ENCODE assay signal across 13 cellular contexts in the genomic region with DNA sequence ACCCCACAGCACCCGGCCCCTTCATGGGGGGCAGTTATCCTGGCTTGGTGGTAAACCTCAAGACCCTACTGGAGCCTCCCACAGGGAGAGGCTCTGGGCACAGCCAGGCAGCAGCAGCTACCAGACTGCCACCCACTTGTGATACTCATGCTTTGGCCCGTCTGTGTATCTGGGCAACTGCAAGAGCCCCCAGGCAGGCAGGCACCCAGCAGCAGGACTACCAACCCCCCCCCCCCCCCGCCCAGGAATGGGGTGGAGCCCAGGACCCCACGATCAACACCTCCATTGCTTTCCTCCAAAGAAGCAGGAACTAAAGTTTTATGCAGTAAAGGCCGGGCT. TPM values are rescaled to one million over a fixed set of nuclear protein-coding genes. Genes with fewer than 3 reads are reported as not detected.
DNase-seq lines count a peak whose midpoint lies in the region; ATAC-seq, FAIRE-seq and TF ChIP-seq lines count a peak whose summit lies in the region.
"Had no signal": no experiment of that assay in that cellular context is flagged by ENCODE, and none has a peak within 500 bp of the region (broad histone marks: within the 10 kb centered on the region; RNA-seq: fewer than 3 reads in every experiment).

No MANE protein-coding gene starts in this region.

- H3K9me3 Mint-ChIP-seq in activated T-helper 17 cell treated with anti-CD3 and anti-CD28 coated beads, Interleukin-2, amount 50 U/mL, for 72 hours: no peaks in the 10 kb centered on the region

- TF ChIP-seq CTCF in uterus (IDR thresholded peaks at IDR 0.05): no peak
- no peak for TF ChIP-seq CTCF in GM10248 (IDR thresholded peaks at IDR 0.05; ENCODE audit: control extremely low read depth, extremely low read depth, low read depth, missing control alignments)
- TF ChIP-seq CTCF in WERI-Rb-1 (IDR thresholded peaks at IDR 0.05; ENCODE audit: low read depth, low read length): no peak

- POLR2A ChIA-PET in GM10248 (lab: Yijun Ruan, JAX): interaction anchor here (0.6 kb wide), 1 partner anchor 89 kb away, joined by 3 read pairs; no protein-coding TSS in a partner anchor

- intact Hi-C loops in right cardiac atrium (cut with DNase I) (loop anchor here in 1 of 4 donors (5.0 kb wide), 1 partner anchor 59 kb away; no protein-coding TSS in a partner anchor), Right ventricle myocardium inferior (cut with DNase I) (loop anchor here (2.0 kb wide), 3 partner anchors 13 to 59 kb away; a partner anchor contains a TSS), uterus (cut with DNase I; ENCODE audit: low total_unique reads) (no loop called here)

- no peak overlapping the region for H3K27ac Mint-ChIP-seq in activated T-helper 17 cell treated with anti-CD3 and anti-CD28 coated beads, Interleukin-2, amount 50 U/mL, for 72 hours

- peak overlapping the region; percentile 61 for H3K27ac ChIP-seq in right cardiac atrium (ENCODE audit: low read length)
- H3K27ac ChIP-seq in mesodermal cell (ENCODE audit: low read depth, low read length, severe bottlenecking): peak overlapping the region; percentile 50
- peak overlapping the region; percentile 80 to 87 for H3K27ac ChIP-seq in uterus
- H3K27ac ChIP-seq in WERI-Rb-1: no peak overlapping the region
- H3K27ac ChIP-seq: GM23248 had no signal

- H3K36me3 ChIP-seq in mesodermal cell (ENCODE audit: control insufficient read depth, insufficient read depth, low read length) (peaks cover 27% of the 10 kb centered on the region), uterus (no peaks in the 10 kb centered on the region), WERI-Rb-1 (peaks cover 6% of the 10 kb centered on the region)

- H3K27me3 ChIP-seq in right cardiac atrium (ENCODE audit: control insufficient read depth, insufficient read depth) (no peaks in the 10 kb centered on the region), uterus (no peaks in the 10 kb centered on the region), WERI-Rb-1 (ENCODE audit: insufficient read depth, low read depth, severe bottlenecking) (no peaks in the 10 kb centered on the region)

- FAIRE-seq in urothelium cell line (lab: Jason Lieb, UNC): no peak
- FAIRE-seq: small intestine had no signal

- peaks cover under 1% of the 10 kb centered on the region for H3K27me3 Mint-ChIP-seq in activated T-helper 17 cell treated with anti-CD3 and anti-CD28 coated beads, Interleukin-2, amount 50 U/mL, for 72 hours

- CTCF ChIA-PET in GM10248 (lab: Yijun Ruan, JAX): interaction anchor here (1.3 to 4.2 kb wide), 10 partner anchors 9 to 341 kb away, joined by 3 to 26 read pairs (median 12); a partner anchor contains a TSS

- TF ChIP-seq POLR2A in uterus (IDR thresholded peaks at IDR 0.05): no peak

- H3K36me3 Mint-ChIP-seq in activated T-helper 17 cell treated with anti-CD3 and anti-CD28 coated beads, Interleukin-2, amount 50 U/mL, for 72 hours (ENCODE audit: low read depth): peaks cover 34% of the 10 kb centered on the region

- no peak overlapping the region for H3K4me3 ChIP-seq in right cardiac atrium (ENCODE audit: low read length)
- H3K4me3 ChIP-seq in mesodermal cell (ENCODE audit: extremely low read depth, insufficient read depth, low read length, poor library complexity, severe bottlenecking): no peak overlapping the region
- H3K4me3 ChIP-seq in uterus: no peak overlapping the region
- H3K4me3 ChIP-seq in WERI-Rb-1 (ENCODE audit: low read depth, low read length): no peak overlapping the region

- H3K4me1 Mint-ChIP-seq in activated T-helper 17 cell treated with anti-CD3 and anti-CD28 coated beads, Interleukin-2, amount 50 U/mL, for 72 hours: peaks cover 19% of the 10 kb centered on the region

- H3K9me3 ChIP-seq in right cardiac atrium (ENCODE audit: control insufficient read depth, low read length): no peaks in the 10 kb centered on the region
- H3K9me3 ChIP-seq in mesodermal cell (ENCODE audit: control insufficient read depth, low read length): no peaks in the 10 kb centered on the region
- no peaks in the 10 kb centered on the region for H3K9me3 ChIP-seq in uterus
- H3K9me3 ChIP-seq in WERI-Rb-1 (ENCODE audit: severe bottlenecking): no peaks in the 10 kb centered on the region

- H3K4me3 Mint-ChIP-seq in activated T-helper 17 cell treated with anti-CD3 and anti-CD28 coated beads, Interleukin-2, amount 50 U/mL, for 72 hours: peak overlapping the region; percentile 63

- 63% methylated on average over 5 of the region's 5 CpGs for WGBS in right cardiac atrium
- WGBS in mesodermal cell (ENCODE audit: insufficient coverage in 2 of 2), 2 experiments: 87 to 94% methylated on average over 2 to 3 of the region's 5 CpGs

- ATAC-seq in right cardiac atrium: no peak
- no peak for ATAC-seq in Right ventricle myocardium inferior
- ATAC-seq in activated T-helper 17 cell treated with anti-CD3 and anti-CD28 coated beads, Interleukin-2, amount 50 U/mL, for 72 hours (replicated peaks): no peak

- H3K4me1 ChIP-seq in right cardiac atrium (ENCODE audit: control insufficient read depth, insufficient read depth, low read length) (no peaks in the 10 kb centered on the region), mesodermal cell (ENCODE audit: control insufficient read depth, insufficient read depth, low read length, poor library complexity, severe bottlenecking) (peaks cover 17% of the 10 kb centered on the region), uterus (peaks cover 0 to 14% of the 10 kb centered on the region in 2 donors)

- DNase-seq in right cardiac atrium (no peak), Right ventricle myocardium inferior (ENCODE audit: missing footprints) (no peak), uterus (peak in 1 of 2 donors; percentile 17), GM10248 (ENCODE audit: extremely low spot score) (no peak), urothelium cell line (ENCODE audit: low spot score) (no peak), WERI-Rb-1 (no peak)
- DNase-seq: activated naive CD4-positive, alpha-beta T cell; GM23248; kidney glomerular epithelial cell; NCI-H1417 treated with DMSO at 0.1 percent for 48 hours; small intestine had no signal

RNA-seq across cellular contexts. Expression of a gene that starts 0.9 kb away (rescaled TPM):
- total RNA-seq in right cardiac atrium (10 to 100 TPM in 2 of 4 donors, 1 to 10 TPM in 2; 8.0 to 11.9 (median 10.1) TPM), Right ventricle myocardium inferior (9.4 TPM), uterus (10 to 100 TPM in 3 of 4 donors, 1 to 10 TPM in 1; 2.6 to 15.5 (median 11.1) TPM)
- 8.0 TPM for polyA plus RNA-seq in right cardiac atrium
- total RNA-seq in activated T-helper 17 cell treated with anti-CD3 and anti-CD28 coated beads, Interleukin-2, amount 50 U/mL, for 72 hours: 1 to 10 TPM; 1.1 to 1.6 TPM
- polyA plus RNA-seq in mesodermal cell (2013, experiment 1 of 2): 14.3 TPM
- polyA plus RNA-seq in mesodermal cell (2013, experiment 2 of 2): 10.6 TPM
- total RNA-seq: GM23248 had no signal

RNA-seq across cellular contexts. Expression of a gene that starts 13.0 kb away (rescaled TPM):
- total RNA-seq in right cardiac atrium: 10 to 100 TPM; 14.8 to 22.2 (median 17.5) TPM
- polyA plus RNA-seq in right cardiac atrium: 19.9 TPM
- 21.1 TPM for total RNA-seq in Right ventricle myocardium inferior
- 10 to 100 TPM; 66.4 to 83.2 TPM for total RNA-seq in activated T-helper 17 cell treated with anti-CD3 and anti-CD28 coated beads, Interleukin-2, amount 50 U/mL, for 72 hours
- polyA plus RNA-seq in mesodermal cell (2013, experiment 1 of 2): 36.2 TPM
- polyA plus RNA-seq in mesodermal cell (2013, experiment 2 of 2): 27.4 TPM
- 10 to 100 TPM; 23.2 to 99.4 (median 33.6) TPM for total RNA-seq in uterus

RNA-seq across cellular contexts. Expression of a gene that starts 14.5 kb away (rescaled TPM):
- total RNA-seq in right cardiac atrium (10 to 100 TPM; 27.6 to 44.2 (median 40.2) TPM), Right ventricle myocardium inferior (54.0 TPM), uterus (10 to 100 TPM; 13.4 to 28.1 (median 15.8) TPM)
- 40.2 TPM for polyA plus RNA-seq in right cardiac atrium
- total RNA-seq in activated T-helper 17 cell treated with anti-CD3 and anti-CD28 coated beads, Interleukin-2, amount 50 U/mL, for 72 hours: 10 to 100 TPM; 70.8 to 80.6 TPM
- 60.4 TPM for polyA plus RNA-seq in mesodermal cell (2013, experiment 1 of 2)
- polyA plus RNA-seq in mesodermal cell (2013, experiment 2 of 2): 40.7 TPM

RNA-seq across cellular contexts. Expression of a gene that starts 46.6 kb away (rescaled TPM):
- total RNA-seq in right cardiac atrium (10 to 100 TPM; 30.8 to 39.8 (median 37.2) TPM), Right ventricle myocardium inferior (34.5 TPM), uterus (10 to 100 TPM; 42.2 to 72.1 (median 44.8) TPM)
- 47.7 TPM for polyA plus RNA-seq in right cardiac atrium
- total RNA-seq in activated T-helper 17 cell treated with anti-CD3 and anti-CD28 coated beads, Interleukin-2, amount 50 U/mL, for 72 hours: 10 to 100 TPM; 76.4 to 91.3 TPM
- 45.6 TPM for polyA plus RNA-seq in mesodermal cell (2013, experiment 1 of 2)
- 36.3 TPM for polyA plus RNA-seq in mesodermal cell (2013, experiment 2 of 2)

RNA-seq across cellular contexts. Expression of a gene that starts 46.7 kb away (rescaled TPM):
- total RNA-seq in right cardiac atrium (10 to 100 TPM; 22.2 to 53.5 (median 29.2) TPM), Right ventricle myocardium inferior (18.8 TPM), uterus (100 to 1,000 TPM in 1 of 4 donors, 10 to 100 TPM in 3; 15.1 to 108 (median 66.7) TPM)
- polyA plus RNA-seq in right cardiac atrium: 62.9 TPM
- 100 to 1,000 TPM in 1 of 2 donors, 10 to 100 TPM in 1; 85.9 to 140 TPM for total RNA-seq in activated T-helper 17 cell treated with anti-CD3 and anti-CD28 coated beads, Interleukin-2, amount 50 U/mL, for 72 hours
- polyA plus RNA-seq in mesodermal cell (2013, experiment 1 of 2): 106 TPM
- polyA plus RNA-seq in mesodermal cell (2013, experiment 2 of 2): 66.8 TPM
